Comparison of ENCODE assay signal across 21 cellular contexts in genomic region chr5:26690511-26690910, GRCh38.
A peak's percentile ranks its signal among the peaks of the same experiment; 100 is the strongest.
DNase-seq lines count a peak whose midpoint lies in the region; ATAC-seq, FAIRE-seq and TF ChIP-seq lines count a peak whose summit lies in the region.
"Had no signal": no experiment of that assay in that cellular context is flagged by ENCODE, and none has a peak within 500 bp of the region (broad histone marks: within the 10 kb centered on the region; RNA-seq: fewer than 3 reads in every experiment).

No MANE protein-coding gene starts in this region.

- CTCF ChIA-PET in HEK293T (lab: Yijun Ruan, JAX) = no interaction called here

- FAIRE-seq in D721Med (lab: Jason Lieb, UNC) (peak; percentile 98), urothelium cell line (lab: Jason Lieb, UNC) (peak; percentile 13)
- FAIRE-seq: GM12892, GM18507, HepG2 had no signal

- H3K36me3 Mint-ChIP-seq in GM23338 (ENCODE audit: low read depth) (no peaks in the 10 kb centered on the region), chondrocyte (ENCODE audit: low read depth) (no peaks in the 10 kb centered on the region)
- H3K36me3 Mint-ChIP-seq: CD8-positive, alpha-beta T cell; IgD-negative memory B cell had no signal

- no peak for ATAC-seq in GM23338
- ATAC-seq: CD8-positive, alpha-beta T cell; HepG2 had no signal

- H3K4me1 Mint-ChIP-seq in GM23338 (no peaks in the 10 kb centered on the region), chondrocyte (ENCODE audit: low read depth) (no peaks in the 10 kb centered on the region)
- H3K4me1 Mint-ChIP-seq: B cell, H9, IgD-negative memory B cell had no signal

- no peak overlapping the region for H3K4me3 Mint-ChIP-seq in GM23338
- no peak overlapping the region for H3K4me3 Mint-ChIP-seq in chondrocyte (ENCODE audit: unreplicated experiment)
- H3K4me3 Mint-ChIP-seq: B cell; CD8-positive, alpha-beta T cell; H9; IgD-negative memory B cell had no signal

- H3K36me3 ChIP-seq in WERI-Rb-1 (no peaks in the 10 kb centered on the region), GM23338 (ENCODE audit: insufficient read depth) (no peaks in the 10 kb centered on the region)
- H3K36me3 ChIP-seq: BLaER1 treated with 17β-estradiol and CSF1 and Interleukin-3, amounts not matched to agents 10 nM and 100 nM had no signal

- no peaks in the 10 kb centered on the region for H3K79me2 ChIP-seq in GM23338 (replicated peaks; ENCODE audit: insufficient read depth)

- H3K27ac ChIP-seq in WERI-Rb-1 = peak overlapping the region; percentile 18; the same call in 1 of the 2 replicates
- no peak overlapping the region for H3K27ac ChIP-seq in GM23338 (ENCODE audit: low read depth)
- H3K27ac ChIP-seq: BLaER1 treated with 17β-estradiol and CSF1 and Interleukin-3, amounts not matched to agents 10 nM and 100 nM had no signal

- no peak overlapping the region for H3K4me3 ChIP-seq in WERI-Rb-1 (ENCODE audit: low read depth, low read length)
- no peak overlapping the region for H3K4me3 ChIP-seq in GM23338
- H3K4me3 ChIP-seq: BLaER1 treated with 17β-estradiol and CSF1 and Interleukin-3, amounts not matched to agents 10 nM and 100 nM had no signal

- POLR2A ChIA-PET in HEK293T (lab: Yijun Ruan, JAX) = no interaction called here

- no peaks in the 10 kb centered on the region for H3K4me1 ChIP-seq in GM23338 (ENCODE audit: insufficient read depth)
- H3K4me1 ChIP-seq: BLaER1 treated with 17β-estradiol and CSF1 and Interleukin-3, amounts not matched to agents 10 nM and 100 nM had no signal

- no peak overlapping the region for H3K4me2 ChIP-seq in GM23338
- H3K4me2 ChIP-seq: BLaER1 treated with 17β-estradiol and CSF1 and Interleukin-3, amounts not matched to agents 10 nM and 100 nM had no signal

- H3F3A ChIP-seq in GM23338 (replicated peaks; ENCODE audit: low read depth) = no peaks in the 10 kb centered on the region

- no peak for TF ChIP-seq CTCF in D721Med (IDR thresholded peaks at IDR 0.05; ENCODE audit: insufficient read depth, missing control alignments)
- TF ChIP-seq CTCF in WERI-Rb-1 (IDR thresholded peaks at IDR 0.05; ENCODE audit: low read depth, low read length) = no peak
- no peak for TF ChIP-seq CTCF in GM23338 (conservative IDR thresholded peaks at IDR 0.05; ENCODE audit: low read depth in 2 of 2)
- no peak for TF ChIP-seq CTCF in chondrocyte (IDR thresholded peaks at IDR 0.05)

- H3K9me3 Mint-ChIP-seq in GM23338 (no peaks in the 10 kb centered on the region), chondrocyte (ENCODE audit: low read depth) (peaks cover 3% of the 10 kb centered on the region)
- H3K9me3 Mint-ChIP-seq: H9 had no signal

- no peak overlapping the region for H2AFZ ChIP-seq in GM23338

- H3K9me2 ChIP-seq in GM23338 (ENCODE audit: insufficient read depth) = no peaks in the 10 kb centered on the region

- no peaks in the 10 kb centered on the region for H3K9me3 ChIP-seq in WERI-Rb-1 (ENCODE audit: severe bottlenecking)
- H3K9me3 ChIP-seq: BLaER1 treated with 17β-estradiol and CSF1 and Interleukin-3, amounts not matched to agents 10 nM and 100 nM had no signal

- H3K27ac Mint-ChIP-seq in GM23338 = no peak overlapping the region
- no peak overlapping the region for H3K27ac Mint-ChIP-seq in chondrocyte (ENCODE audit: unreplicated experiment)
- H3K27ac Mint-ChIP-seq: B cell; CD8-positive, alpha-beta T cell; H9; IgD-negative memory B cell had no signal

- no peaks in the 10 kb centered on the region for H3K27me3 ChIP-seq in WERI-Rb-1 (ENCODE audit: insufficient read depth, low read depth, severe bottlenecking)
- no peaks in the 10 kb centered on the region for H3K27me3 ChIP-seq in GM23338 (ENCODE audit: insufficient read depth)
- H3K27me3 ChIP-seq: BLaER1 treated with 17β-estradiol and CSF1 and Interleukin-3, amounts not matched to agents 10 nM and 100 nM had no signal

- H4K20me1 ChIP-seq in GM23338 (replicated peaks; ENCODE audit: insufficient read depth) = no peaks in the 10 kb centered on the region
- H4K20me1 ChIP-seq: BLaER1 treated with 17β-estradiol and CSF1 and Interleukin-3, amounts not matched to agents 10 nM and 100 nM had no signal

- H3K27me3 Mint-ChIP-seq in GM23338 (ENCODE audit: insufficient read depth, low read depth, poor library complexity) (no peaks in the 10 kb centered on the region), chondrocyte (ENCODE audit: low read depth) (peaks cover under 1% of the 10 kb centered on the region)
- H3K27me3 Mint-ChIP-seq: B cell, IgD-negative memory B cell had no signal

- DNase-seq in D721Med (ENCODE audit: insufficient read length, low spot score) (no peak), NCI-H69 (lab: John Stamatoyannopoulos, UW) (peak; percentile 66), WERI-Rb-1 (no peak), urothelium cell line (ENCODE audit: low spot score) (no peak), GM23338 (ENCODE audit: low spot score) (no peak), HEK293T (ENCODE audit: extremely low spot score) (no peak), chondrocyte (ENCODE audit: low spot score) (no peak)
- DNase-seq: 8988T; Calu3; CD8-positive, alpha-beta T cell; DMS153; DMS79; GDM1; GOT3; H9 had no signal

TF ChIP-seq in GM23338, 12 proteins besides CTCF, POLR2A, EP300 and RAD21:
- TF ChIP-seq POLR2AphosphoS5 (IDR thresholded peaks at IDR 0.05; ENCODE audit: low read depth) (no peak), NANOG (IDR thresholded peaks at IDR 0.05; ENCODE audit: borderline replicate concordance) (no peak)
TF ChIP-seq in GM23338: peak in this region for 0.

TF ChIP-seq in HEK293T, 16 proteins besides CTCF, POLR2A, EP300 and RAD21:
- TF ChIP-seq FOXK2 (IDR thresholded peaks at IDR 0.05) (no peak), ELF4 (IDR thresholded peaks at IDR 0.05) (no peak)
